9 cellular contexts compared by ENCODE assay signal in genomic region chr5:23139338-23140171, GRCh38.
DNase-seq lines count a peak whose midpoint lies in the region; ATAC-seq and TF ChIP-seq lines count a peak whose summit lies in the region.
"Had no signal": no experiment of that assay in that cellular context is flagged by ENCODE, and none has a peak within 500 bp of the region (broad histone marks: within the 10 kb centered on the region; RNA-seq: fewer than 3 reads in every experiment).

No MANE protein-coding gene starts in this region.

- H3K27me3 Mint-ChIP-seq in type B pancreatic cell = peaks cover 4% of the 10 kb centered on the region
- H3K27me3 Mint-ChIP-seq: activated naive CD8-positive, alpha-beta T cell had no signal

- ATAC-seq in HG02588 (IDR thresholded peaks at IDR 0.05; ENCODE audit: unreplicated experiment) = peak; percentile 51
- no peak for ATAC-seq in GM18861 (IDR thresholded peaks at IDR 0.05; ENCODE audit: unreplicated experiment)

- in situ Hi-C loops in Caki2 (cut with HindIII; ENCODE audit: low pct_unique_long_range_greater_than_20kb, low sequenced_read_pairs) = no loop called here

- TF ChIP-seq POLR2A in erythroblast (IDR thresholded peaks at IDR 0.05; ENCODE audit: low read length) = no peak

- H3K9me3 Mint-ChIP-seq in type B pancreatic cell = no peaks in the 10 kb centered on the region

- H3K4me3 Mint-ChIP-seq in type B pancreatic cell = no peak overlapping the region
- H3K4me3 Mint-ChIP-seq: activated naive CD8-positive, alpha-beta T cell had no signal

- no peaks in the 10 kb centered on the region for H3K36me3 Mint-ChIP-seq in type B pancreatic cell
- H3K36me3 Mint-ChIP-seq: activated naive CD8-positive, alpha-beta T cell had no signal

- H3K27ac Mint-ChIP-seq in type B pancreatic cell = no peak overlapping the region
- H3K27ac Mint-ChIP-seq: activated naive CD8-positive, alpha-beta T cell had no signal

- DNase-seq in Caki2 (ENCODE audit: low read depth) = peak; percentile 0
- peak; percentile 16 for DNase-seq in NCI-H748 treated with DMSO at 0.1 percent for 48 hours (lab: John Stamatoyannopoulos, UW)
- peak; percentile 24 to 30 for DNase-seq in erythroblast (lab: John Stamatoyannopoulos, UW)
- no peak for DNase-seq in type B pancreatic cell (ENCODE audit: extremely low spot score, unreplicated experiment)
- no peak for DNase-seq in GM19240 (ENCODE audit: insufficient read length, low spot score)
- no peak for DNase-seq in NCI-H226

- peak; percentile 76 for TF ChIP-seq CTCF in type B pancreatic cell (conservative IDR thresholded peaks at IDR 0.05)

- H3K4me1 Mint-ChIP-seq in type B pancreatic cell (ENCODE audit: unreplicated experiment) = no peaks in the 10 kb centered on the region

Comparison
In these comparisons a context has a peak if more than half of its experiments do, and no peak if none do; other contexts are left out.
1. DNase-seq: peak in Caki2 (single experiment), NCI-H748 treated with DMSO at 0.1 percent for 48 hours (single experiment) and erythroblast (2 of 2); none in type B pancreatic cell (single experiment), GM19240 (single experiment) and NCI-H226 (single experiment).